Comparison of ENCODE assay signal across 5 cellular contexts in the genomic region with DNA sequence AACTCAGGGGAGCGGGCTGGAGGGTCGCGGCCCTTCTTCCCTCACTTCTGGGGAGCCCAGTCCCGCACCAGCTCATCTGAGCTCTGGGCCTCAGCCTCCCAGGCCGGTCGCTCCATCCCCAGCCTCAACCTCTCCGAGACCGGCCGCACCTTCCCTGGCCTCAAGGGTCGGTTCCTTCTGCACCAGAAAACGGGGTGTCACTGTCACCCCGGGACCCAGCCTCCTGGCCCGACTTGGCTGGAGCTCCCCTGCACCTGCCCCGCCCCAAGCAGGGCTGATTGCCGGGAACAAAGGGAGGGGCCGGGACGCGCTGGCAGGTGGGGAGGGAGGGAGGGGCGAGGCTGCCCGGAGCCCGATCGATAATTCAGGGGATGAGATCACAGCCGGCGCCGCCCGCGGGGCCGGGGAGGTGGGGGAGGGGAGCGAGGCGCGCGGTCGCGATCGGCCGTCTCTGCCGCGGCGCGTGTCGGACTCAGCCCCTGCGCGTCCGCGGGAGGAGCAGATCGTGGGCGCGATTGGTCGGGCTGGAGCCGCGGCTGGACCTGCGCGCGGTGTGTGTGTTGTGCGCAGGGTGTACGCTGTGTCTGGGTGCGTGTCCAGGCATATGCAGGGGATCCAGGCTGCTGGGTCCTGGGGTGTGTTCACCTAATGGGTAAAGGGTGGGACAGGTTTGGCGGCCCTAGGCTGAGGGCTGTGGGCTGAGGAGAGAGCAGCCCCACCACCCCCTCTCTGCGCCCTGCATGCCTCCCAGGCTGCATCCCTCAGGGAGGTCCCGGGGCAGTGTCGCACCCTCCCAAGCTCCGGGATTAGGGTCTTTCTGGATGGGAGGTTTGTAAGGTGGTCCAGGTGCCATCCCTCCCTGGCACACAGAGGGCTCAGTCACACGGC. TPM values are rescaled to one million over a fixed set of nuclear protein-coding genes. Genes with fewer than 3 reads are reported as not detected.
DNase-seq lines count a peak whose midpoint lies in the region; ATAC-seq and TF ChIP-seq lines count a peak whose summit lies in the region.

No MANE protein-coding gene starts in this region.

- WGBS in ectodermal cell, 2 experiments = 9% methylated on average over 63 of the region's 63 CpGs
- 6% methylated on average over 53 of the region's 63 CpGs for WGBS in prostate gland

- H3K9me3 ChIP-seq in ectodermal cell (ENCODE audit: control insufficient read depth, low read length) = no peaks in the 10 kb centered on the region
- no peaks in the 10 kb centered on the region for H3K9me3 ChIP-seq in prostate gland

- DNase-seq in NCI-H446 treated with DMSO at 0.1 percent for 48 hours (lab: John Stamatoyannopoulos, UW) (peak; percentile 15), prostate gland (ENCODE audit: low spot score) (peak; percentile 53)

- H3K36me3 ChIP-seq in ectodermal cell (ENCODE audit: control insufficient read depth, insufficient read depth, low read length) (no peaks in the 10 kb centered on the region), prostate gland (no peaks in the 10 kb centered on the region)

- no peak overlapping the region for H3K27ac ChIP-seq in ectodermal cell (ENCODE audit: insufficient read depth, low read depth, low read length, poor library complexity, severe bottlenecking)
- H3K27ac ChIP-seq in prostate gland = peak overlapping the region; percentile 71 to 73

- H3K4me3 ChIP-seq in ectodermal cell (ENCODE audit: insufficient read depth, low read depth, low read length) = peak overlapping the region; percentile 24
- H3K4me3 ChIP-seq in prostate gland = peak overlapping the region; percentile 60 to 75

- H3K27me3 ChIP-seq in ectodermal cell (ENCODE audit: control insufficient read depth, insufficient read depth, low read length, poor library complexity, severe bottlenecking) (peaks cover 28% of the 10 kb centered on the region), prostate gland (replicated peaks; ENCODE audit: insufficient read depth) (no peaks in the 10 kb centered on the region)

- H3K4me1 ChIP-seq in ectodermal cell (ENCODE audit: control insufficient read depth, insufficient read depth, low read length) (no peaks in the 10 kb centered on the region), prostate gland (replicated peaks) (no peaks in the 10 kb centered on the region)

- ATAC-seq in HG02970 (IDR thresholded peaks at IDR 0.05; ENCODE audit: low FRiP score, unreplicated experiment) = no peak
- no peak for ATAC-seq in HG03469 (IDR thresholded peaks at IDR 0.05; ENCODE audit: unreplicated experiment)

- peak; percentile 60 for TF ChIP-seq POLR2A in prostate gland (IDR thresholded peaks at IDR 0.05)

- intact Hi-C loops in prostate gland (cut with DNase I) = no loop called here

- no peak for TF ChIP-seq CTCF in prostate gland (IDR thresholded peaks at IDR 0.05)

RNA-seq across cellular contexts. Expression of a gene that starts 1.1 kb away (rescaled TPM):
- polyA plus RNA-seq in ectodermal cell (2013, experiment 1 of 4) = 27.2 TPM
- 34.0 TPM for polyA plus RNA-seq in ectodermal cell (2013, experiment 2 of 4)
- 25.5 TPM for polyA plus RNA-seq in ectodermal cell (2013, experiment 3 of 4)
- 36.2 TPM for polyA plus RNA-seq in ectodermal cell (2013, experiment 4 of 4)
- 10 to 100 TPM; 52.2 to 83.4 TPM for total RNA-seq in prostate gland

RNA-seq across cellular contexts. Expression of a gene that starts 34.4 kb away (rescaled TPM):
- polyA plus RNA-seq in ectodermal cell (2013, experiment 1 of 4) = 1.4 TPM
- polyA plus RNA-seq in ectodermal cell (2013, experiment 2 of 4) = 0.69 TPM
- 0.53 TPM for polyA plus RNA-seq in ectodermal cell (2013, experiment 3 of 4)
- 0.61 TPM for polyA plus RNA-seq in ectodermal cell (2013, experiment 4 of 4)
- total RNA-seq in prostate gland = under 1 TPM; 0.80 to 0.91 TPM

RNA-seq across cellular contexts. Expression of a gene that starts 45.4 kb away (rescaled TPM):
- 7.2 TPM for polyA plus RNA-seq in ectodermal cell (2013, experiment 1 of 4)
- polyA plus RNA-seq in ectodermal cell (2013, experiment 2 of 4) = 4.7 TPM
- 11.5 TPM for polyA plus RNA-seq in ectodermal cell (2013, experiment 3 of 4)
- polyA plus RNA-seq in ectodermal cell (2013, experiment 4 of 4) = 9.6 TPM
- 10 to 100 TPM; 90.0 to 94.9 TPM for total RNA-seq in prostate gland

RNA-seq across cellular contexts. Expression of a gene that starts 53.0 kb away (rescaled TPM):
- polyA plus RNA-seq in ectodermal cell (2013, experiment 1 of 4) = 11.5 TPM
- 12.5 TPM for polyA plus RNA-seq in ectodermal cell (2013, experiment 2 of 4)
- 15.3 TPM for polyA plus RNA-seq in ectodermal cell (2013, experiment 3 of 4)
- polyA plus RNA-seq in ectodermal cell (2013, experiment 4 of 4) = 14.7 TPM
- total RNA-seq in prostate gland = 1 to 10 TPM in 1 of 2 donors, under 1 TPM in 1; 0.59 to 3.1 TPM
